1 cellular context compared by ENCODE assay signal in the genomic region with DNA sequence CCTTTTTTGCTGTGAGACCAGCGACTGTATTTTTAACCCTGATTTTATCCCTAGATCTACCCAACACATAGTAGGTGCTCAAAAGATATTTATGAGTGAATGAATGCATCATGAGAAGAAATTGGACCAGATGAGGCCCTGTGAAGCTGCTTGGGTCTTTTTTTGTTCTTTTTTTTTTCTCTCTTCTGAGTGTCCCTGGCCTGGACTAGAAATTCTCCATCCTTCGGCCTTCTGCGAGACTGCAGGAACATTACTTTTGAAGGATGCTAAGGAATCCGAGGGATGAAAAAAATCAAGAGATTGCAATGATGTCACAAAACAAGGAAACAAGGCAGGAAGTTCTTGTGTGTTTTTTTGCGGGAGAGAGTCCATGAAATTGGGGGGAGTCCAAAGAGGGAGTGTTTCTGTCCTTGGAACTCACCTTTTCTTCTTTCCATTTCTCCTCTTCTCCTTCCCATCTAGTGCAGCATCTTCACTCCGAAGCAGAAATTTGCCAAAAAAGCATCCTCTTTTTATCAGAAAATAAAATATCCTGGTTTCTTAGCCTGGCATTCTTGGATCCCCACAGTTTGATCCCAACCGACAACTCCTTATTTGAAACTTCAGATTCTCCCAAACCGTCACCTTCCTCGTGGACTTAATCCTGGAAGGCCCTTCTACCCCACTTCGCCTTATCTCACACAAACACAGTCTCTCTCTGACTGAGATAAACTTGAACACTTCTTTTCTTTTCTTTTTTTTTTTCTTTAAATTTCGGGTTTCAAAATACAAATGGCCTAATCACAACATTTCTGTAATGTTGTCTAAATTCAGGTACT.
A peak's percentile ranks its signal among the peaks of the same experiment; 100 is the strongest.
TF ChIP-seq lines count a peak whose summit lies in the region.

No MANE protein-coding gene starts in this region.

TF ChIP-seq in HEK293, 187 proteins besides CTCF, POLR2A, EP300 and RAD21 (continued from another document):
- TF ChIP-seq, protein P1, sequence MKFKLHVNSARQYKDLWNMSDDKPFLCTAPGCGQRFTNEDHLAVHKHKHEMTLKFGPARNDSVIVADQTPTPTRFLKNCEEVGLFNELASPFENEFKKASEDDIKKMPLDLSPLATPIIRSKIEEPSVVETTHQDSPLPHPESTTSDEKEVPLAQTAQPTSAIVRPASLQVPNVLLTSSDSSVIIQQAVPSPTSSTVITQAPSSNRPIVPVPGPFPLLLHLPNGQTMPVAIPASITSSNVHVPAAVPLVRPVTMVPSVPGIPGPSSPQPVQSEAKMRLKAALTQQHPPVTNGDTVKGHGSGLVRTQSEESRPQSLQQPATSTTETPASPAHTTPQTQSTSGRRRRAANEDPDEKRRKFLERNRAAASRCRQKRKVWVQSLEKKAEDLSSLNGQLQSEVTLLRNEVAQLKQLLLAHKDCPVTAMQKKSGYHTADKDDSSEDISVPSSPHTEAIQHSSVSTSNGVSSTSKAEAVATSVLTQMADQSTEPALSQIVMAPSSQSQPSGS (tag by site-specific recombination; IDR thresholded peaks at IDR 0.05; ENCODE audit: low read depth), result peak; percentile 45
- TF ChIP-seq, protein P2, sequence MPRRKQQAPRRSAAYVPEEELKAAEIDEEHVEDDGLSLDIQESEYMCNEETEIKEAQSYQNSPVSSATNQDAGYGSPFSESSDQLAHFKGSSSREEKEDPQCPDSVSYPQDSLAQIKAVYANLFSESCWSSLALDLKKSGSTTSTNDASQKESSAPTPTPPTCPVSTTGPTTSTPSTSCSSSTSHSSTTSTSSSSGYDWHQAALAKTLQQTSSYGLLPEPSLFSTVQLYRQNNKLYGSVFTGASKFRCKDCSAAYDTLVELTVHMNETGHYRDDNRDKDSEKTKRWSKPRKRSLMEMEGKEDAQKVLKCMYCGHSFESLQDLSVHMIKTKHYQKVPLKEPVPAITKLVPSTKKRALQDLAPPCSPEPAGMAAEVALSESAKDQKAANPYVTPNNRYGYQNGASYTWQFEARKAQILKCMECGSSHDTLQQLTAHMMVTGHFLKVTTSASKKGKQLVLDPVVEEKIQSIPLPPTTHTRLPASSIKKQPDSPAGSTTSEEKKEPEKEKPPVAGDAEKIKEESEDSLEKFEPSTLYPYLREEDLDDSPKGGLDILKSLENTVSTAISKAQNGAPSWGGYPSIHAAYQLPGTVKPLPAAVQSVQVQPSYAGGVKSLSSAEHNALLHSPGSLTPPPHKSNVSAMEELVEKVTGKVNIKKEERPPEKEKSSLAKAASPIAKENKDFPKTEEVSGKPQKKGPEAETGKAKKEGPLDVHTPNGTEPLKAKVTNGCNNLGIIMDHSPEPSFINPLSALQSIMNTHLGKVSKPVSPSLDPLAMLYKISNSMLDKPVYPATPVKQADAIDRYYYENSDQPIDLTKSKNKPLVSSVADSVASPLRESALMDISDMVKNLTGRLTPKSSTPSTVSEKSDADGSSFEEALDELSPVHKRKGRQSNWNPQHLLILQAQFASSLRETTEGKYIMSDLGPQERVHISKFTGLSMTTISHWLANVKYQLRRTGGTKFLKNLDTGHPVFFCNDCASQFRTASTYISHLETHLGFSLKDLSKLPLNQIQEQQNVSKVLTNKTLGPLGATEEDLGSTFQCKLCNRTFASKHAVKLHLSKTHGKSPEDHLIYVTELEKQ (tag by site-specific recombination; IDR thresholded peaks at IDR 0.05; ENCODE audit: borderline replicate concordance), result no peak
- TF ChIP-seq ZNF776 (tag by site-specific recombination; IDR thresholded peaks at IDR 0.05; ENCODE audit: borderline replicate concordance) (no peak), ZNF658 (tag by site-specific recombination; IDR thresholded peaks at IDR 0.05) (no peak), PRDM1 (tag by site-specific recombination; IDR thresholded peaks at IDR 0.05) (peak; percentile 45; the same call in 1 of the 2 replicates), ZBTB20 (tag by site-specific recombination; IDR thresholded peaks at IDR 0.05) (no peak), ZNF670 (tag by site-specific recombination; IDR thresholded peaks at IDR 0.05; ENCODE audit: low read depth) (no peak), ZNF747 (tag by site-specific recombination; IDR thresholded peaks at IDR 0.05) (no peak)
- TF ChIP-seq, protein P3, sequence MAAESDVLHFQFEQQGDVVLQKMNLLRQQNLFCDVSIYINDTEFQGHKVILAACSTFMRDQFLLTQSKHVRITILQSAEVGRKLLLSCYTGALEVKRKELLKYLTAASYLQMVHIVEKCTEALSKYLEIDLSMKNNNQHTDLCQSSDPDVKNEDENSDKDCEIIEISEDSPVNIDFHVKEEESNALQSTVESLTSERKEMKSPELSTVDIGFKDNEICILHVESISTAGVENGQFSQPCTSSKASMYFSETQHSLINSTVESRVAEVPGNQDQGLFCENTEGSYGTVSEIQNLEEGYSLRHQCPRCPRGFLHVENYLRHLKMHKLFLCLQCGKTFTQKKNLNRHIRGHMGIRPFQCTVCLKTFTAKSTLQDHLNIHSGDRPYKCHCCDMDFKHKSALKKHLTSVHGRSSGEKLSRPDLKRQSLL (tag by site-specific recombination; IDR thresholded peaks at IDR 0.05), result no peak
- TF ChIP-seq, protein P4, sequence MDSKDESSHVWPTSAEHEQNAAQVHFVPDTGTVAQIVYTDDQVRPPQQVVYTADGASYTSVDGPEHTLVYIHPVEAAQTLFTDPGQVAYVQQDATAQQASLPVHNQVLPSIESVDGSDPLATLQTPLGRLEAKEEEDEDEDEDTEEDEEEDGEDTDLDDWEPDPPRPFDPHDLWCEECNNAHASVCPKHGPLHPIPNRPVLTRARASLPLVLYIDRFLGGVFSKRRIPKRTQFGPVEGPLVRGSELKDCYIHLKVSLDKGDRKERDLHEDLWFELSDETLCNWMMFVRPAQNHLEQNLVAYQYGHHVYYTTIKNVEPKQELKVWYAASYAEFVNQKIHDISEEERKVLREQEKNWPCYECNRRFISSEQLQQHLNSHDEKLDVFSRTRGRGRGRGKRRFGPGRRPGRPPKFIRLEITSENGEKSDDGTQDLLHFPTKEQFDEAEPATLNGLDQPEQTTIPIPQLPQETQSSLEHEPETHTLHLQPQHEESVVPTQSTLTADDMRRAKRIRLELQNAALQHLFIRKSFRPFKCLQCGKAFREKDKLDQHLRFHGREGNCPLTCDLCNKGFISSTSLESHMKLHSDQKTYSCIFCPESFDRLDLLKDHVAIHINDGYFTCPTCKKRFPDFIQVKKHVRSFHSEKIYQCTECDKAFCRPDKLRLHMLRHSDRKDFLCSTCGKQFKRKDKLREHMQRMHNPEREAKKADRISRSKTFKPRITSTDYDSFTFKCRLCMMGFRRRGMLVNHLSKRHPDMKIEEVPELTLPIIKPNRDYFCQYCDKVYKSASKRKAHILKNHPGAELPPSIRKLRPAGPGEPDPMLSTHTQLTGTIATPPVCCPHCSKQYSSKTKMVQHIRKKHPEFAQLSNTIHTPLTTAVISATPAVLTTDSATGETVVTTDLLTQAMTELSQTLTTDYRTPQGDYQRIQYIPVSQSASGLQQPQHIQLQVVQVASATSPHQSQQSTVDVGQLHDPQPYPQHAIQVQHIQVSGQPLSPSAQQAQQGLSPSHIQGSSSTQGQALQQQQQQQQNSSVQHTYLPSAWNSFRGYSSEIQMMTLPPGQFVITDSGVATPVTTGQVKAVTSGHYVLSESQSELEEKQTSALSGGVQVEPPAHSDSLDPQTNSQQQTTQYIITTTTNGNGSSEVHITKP (tag by site-specific recombination; IDR thresholded peaks at IDR 0.05), result peak; percentile 37; the same call in 1 of the 2 replicates
- TF ChIP-seq, protein P5, sequence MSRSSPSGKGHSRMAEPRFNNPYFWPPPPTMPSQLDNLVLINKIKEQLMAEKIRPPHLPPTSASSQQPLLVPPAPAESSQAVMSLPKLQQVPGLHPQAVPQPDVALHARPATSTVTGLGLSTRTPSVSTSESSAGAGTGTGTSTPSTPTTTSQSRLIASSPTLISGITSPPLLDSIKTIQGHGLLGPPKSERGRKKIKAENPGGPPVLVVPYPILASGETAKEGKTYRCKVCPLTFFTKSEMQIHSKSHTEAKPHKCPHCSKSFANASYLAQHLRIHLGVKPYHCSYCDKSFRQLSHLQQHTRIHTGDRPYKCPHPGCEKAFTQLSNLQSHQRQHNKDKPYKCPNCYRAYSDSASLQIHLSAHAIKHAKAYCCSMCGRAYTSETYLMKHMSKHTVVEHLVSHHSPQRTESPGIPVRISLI (tag by site-specific recombination; IDR thresholded peaks at IDR 0.05), result peak; percentile 24; the same call in 1 of the 2 replicates
